ENCODE assay signal across 7 cellular contexts in the genomic region with DNA sequence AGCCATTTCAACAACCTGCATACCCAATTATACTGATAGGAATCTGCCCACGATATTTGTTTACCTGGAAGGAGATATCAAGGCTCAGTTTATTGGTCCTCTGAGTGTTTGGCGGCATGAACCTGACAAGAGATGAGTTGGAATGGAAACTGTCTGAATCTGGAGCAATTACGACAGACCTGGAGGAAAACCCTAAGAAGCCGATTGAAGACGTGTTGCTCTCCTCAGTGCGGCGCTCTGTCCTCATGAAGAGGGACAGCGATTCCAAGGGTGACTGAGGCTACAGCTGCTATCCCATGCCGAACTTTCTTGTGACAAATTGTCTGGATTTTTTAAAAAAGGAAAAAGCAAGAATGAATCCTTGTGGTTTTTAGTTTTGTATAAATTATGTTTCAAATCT. TPM values are rescaled to one million over a fixed set of nuclear protein-coding genes. Genes with fewer than 3 reads are reported as not detected.
A peak's percentile ranks its signal among the peaks of the same experiment; 100 is the strongest.
DNase-seq lines count a peak whose midpoint lies in the region; ATAC-seq, FAIRE-seq and TF ChIP-seq lines count a peak whose summit lies in the region.
"Not testable (repeated sequence)": the region's sequence is repeated elsewhere in the genome, so short reads cannot be mapped to it uniquely, and the experiment has no call there.

No MANE protein-coding gene starts in this region.

- not testable (repeated sequence) for BruUV-seq in endothelial cell of umbilical vein (replicated peaks; lab: Mats Ljungman, UMichigan)

- POLR2A ChIA-PET in endothelial cell of umbilical vein (lab: Charles Lee) = not testable (repeated sequence)

- not testable (repeated sequence) for ATAC-seq in memory B cell (ENCODE audit: low read depth)

- H3K27ac ChIP-seq in 22Rv1; endothelial cell of umbilical vein (ENCODE audit: insufficient read depth, low read depth, low read length): not testable (repeated sequence)
- H3K27ac ChIP-seq in VCaP = peak overlapping the region; percentile 73

- not testable (repeated sequence) for H3K27me3 Mint-ChIP-seq in memory B cell

- TF ChIP-seq CTCF in 22Rv1 (IDR thresholded peaks at IDR 0.05) (peak; percentile 14; the same call in 1 of the 2 replicates), LNCAP (IDR thresholded peaks at IDR 0.05) (peak; percentile 41), VCaP (conservative IDR thresholded peaks at IDR 0.05) (peak; percentile 77), retinal pigment epithelial cell (conservative IDR thresholded peaks at IDR 0.05; ENCODE audit: low read depth, low read length) (peak; percentile 8)
- not testable (repeated sequence) for TF ChIP-seq CTCF in endothelial cell of umbilical vein (IDR thresholded peaks at IDR 0.05; ENCODE audit: extremely low read depth in 1 of 2, insufficient read depth in 1 of 2, low read depth in 1 of 2, low read length in 2 of 2)

- not testable (repeated sequence) for TF ChIP-seq POLR2A in endothelial cell of umbilical vein (IDR thresholded peaks at IDR 0.05; ENCODE audit: low read depth, low read length)

- not testable (repeated sequence) for H3K79me2 ChIP-seq in endothelial cell of umbilical vein (ENCODE audit: control insufficient read depth, insufficient read depth, low read length)

- DNase-seq in NCI-H82 (lab: John Stamatoyannopoulos, UW) = peak; percentile 44
- not testable (repeated sequence) for DNase-seq in endothelial cell of umbilical vein (ENCODE audit: low read depth, low spot score); memory B cell (ENCODE audit: low spot score in 2 of 2); retinal pigment epithelial cell (ENCODE audit: low read depth)

- not testable (repeated sequence) for H3K27me3 ChIP-seq in endothelial cell of umbilical vein (ENCODE audit: control insufficient read depth in 2 of 2, insufficient read depth in 2 of 2, low read length in 2 of 2)

- H3K9me3 ChIP-seq in endothelial cell of umbilical vein (replicated peaks; ENCODE audit: control insufficient read depth, insufficient read depth, low read length) = not testable (repeated sequence)

- CTCF ChIA-PET in endothelial cell of umbilical vein (lab: Charles Lee) = not testable (repeated sequence)

- dilution Hi-C loops in endothelial cell of umbilical vein (cut with MboI; ENCODE audit: extremely low pct_ligation_motif_present, low sequenced_read_pairs) = not testable (repeated sequence)

- not testable (repeated sequence) for H3K4me3 Mint-ChIP-seq in memory B cell

- H3K4me2 ChIP-seq in endothelial cell of umbilical vein (ENCODE audit: insufficient read depth, low read length) = not testable (repeated sequence)

- intact Hi-C loops in endothelial cell of umbilical vein (cut with micrococcal nuclease) = not testable (repeated sequence)

- peak overlapping the region; percentile 49 for H3K27ac Mint-ChIP-seq in memory B cell

- H3K4me3 ChIP-seq in endothelial cell of umbilical vein (replicated peaks in 1 of 3; ENCODE audit: insufficient read depth in 1 of 3, low read depth in 1 of 3, low read length in 3 of 3); retinal pigment epithelial cell (ENCODE audit: low read length): not testable (repeated sequence)

- not testable (repeated sequence) for H3K4me1 Mint-ChIP-seq in memory B cell

- peaks cover 27% of the 10 kb centered on the region for H3K36me3 Mint-ChIP-seq in memory B cell

- H3K9ac ChIP-seq in endothelial cell of umbilical vein (replicated peaks; ENCODE audit: extremely low read depth, insufficient read depth, low read length) = not testable (repeated sequence)

- H2AFZ ChIP-seq in endothelial cell of umbilical vein (ENCODE audit: low read depth, low read length) = not testable (repeated sequence)

- peak; percentile 59 for FAIRE-seq in endothelial cell of umbilical vein (lab: Jason Lieb, UNC)

- H4K20me1 ChIP-seq in endothelial cell of umbilical vein (replicated peaks; ENCODE audit: control insufficient read depth, extremely low read depth, insufficient read depth, low read length) = not testable (repeated sequence)

- not testable (repeated sequence) for H3K4me1 ChIP-seq in endothelial cell of umbilical vein (ENCODE audit: control insufficient read depth, extremely low read depth, insufficient read depth, low read length)

- H3K9me1 ChIP-seq in endothelial cell of umbilical vein (replicated peaks; ENCODE audit: control insufficient read depth, extremely low read depth, insufficient read depth, low read length) = not testable (repeated sequence)

- not testable (repeated sequence) for H3K36me3 ChIP-seq in endothelial cell of umbilical vein (ENCODE audit: control insufficient read depth in 2 of 2, extremely low read depth in 1 of 2, insufficient read depth in 2 of 2, low read length in 2 of 2)

- H3K9me3 Mint-ChIP-seq in memory B cell = not testable (repeated sequence)

RNA-seq across cellular contexts. Expression of gene MTHFD1L, which starts 37.4 kb away (rescaled TPM):
- 120 and 121 TPM in 2 replicates for total RNA-seq in endothelial cell of umbilical vein
- 31.8 and 40.2 TPM in 2 replicates for polyA plus RNA-seq in endothelial cell of umbilical vein
- polyA plus RNA-seq in endothelial cell of umbilical vein (2011; cell fraction: cytosol; rRNA removed) = 53.2 and 57.9 TPM in 2 replicates
- 76.6 and 82.8 TPM in 2 replicates for polyA plus RNA-seq in endothelial cell of umbilical vein (2011; cell fraction: nucleus; rRNA removed)
- 75.2 and 98.6 TPM in 2 replicates for polyA plus RNA-seq in endothelial cell of umbilical vein (2012)
- 65.1 and 70.7 TPM in 2 replicates for polyA minus RNA-seq in endothelial cell of umbilical vein
- polyA minus RNA-seq in endothelial cell of umbilical vein (2011; cell fraction: cytosol; rRNA and poly(A)+ RNA removed) = 34.5 TPM
- polyA minus RNA-seq in endothelial cell of umbilical vein (2011; cell fraction: nucleus; rRNA and poly(A)+ RNA removed) = 81.5 and 117 TPM in 2 replicates
